In genomic region chr3:45666729-45667440, GRCh38 we compare ENCODE assay signal across 8 cellular contexts. TPM values are rescaled to one million over a fixed set of nuclear protein-coding genes. Genes with fewer than 3 reads are reported as not detected.
DNase-seq lines count a peak whose midpoint lies in the region; ATAC-seq and TF ChIP-seq lines count a peak whose summit lies in the region.

No MANE protein-coding gene starts in this region.

- H3K4me1 Mint-ChIP-seq in activated CD4-positive, alpha-beta T cell treated with anti-CD3 and anti-CD28 coated beads for 36 hours: peaks cover 54% of the 10 kb centered on the region
- H3K4me1 Mint-ChIP-seq in activated CD4-positive, alpha-beta T cell treated with anti-CD3 and anti-CD28 coated beads, Interleukin-2, amount 10 ng/mL, durations not matched to agents 7 days and 5 days: peaks cover 48% of the 10 kb centered on the region
- peaks cover 48% of the 10 kb centered on the region for H3K4me1 Mint-ChIP-seq in activated naive CD8-positive, alpha-beta T cell (ENCODE audit: low read depth)

- no peak for ATAC-seq in activated CD4-positive, alpha-beta T cell treated with anti-CD3 and anti-CD28 coated beads for 36 hours
- peak; percentile 25 to 67 (median 56) for ATAC-seq in heart left ventricle

- POLR2A ChIA-PET in activated CD4-positive, alpha-beta T cell treated with anti-CD3 and anti-CD28 coated beads for 36 hours (lab: Charles Lee): interaction anchor here (1.0 to 1.2 kb wide), 3 partner anchors 7 to 158 kb away, joined by 3 to 4 read pairs (median 3); no protein-coding TSS in a partner anchor
- POLR2A ChIA-PET in activated CD4-positive, alpha-beta T cell treated with anti-CD3 and anti-CD28 coated beads, Interleukin-2, amount 10 ng/mL, durations not matched to agents 7 days and 5 days (lab: Charles Lee): interaction anchor here (0.9 kb wide), 1 partner anchor 23 kb away, joined by 3 read pairs; no protein-coding TSS in a partner anchor

- no peaks in the 10 kb centered on the region for H3K9me3 Mint-ChIP-seq in activated CD4-positive, alpha-beta T cell treated with anti-CD3 and anti-CD28 coated beads for 36 hours (ENCODE audit: low read depth)
- no peaks in the 10 kb centered on the region for H3K9me3 Mint-ChIP-seq in activated CD4-positive, alpha-beta T cell treated with anti-CD3 and anti-CD28 coated beads, Interleukin-2, amount 10 ng/mL, durations not matched to agents 7 days and 5 days
- no peaks in the 10 kb centered on the region for H3K9me3 Mint-ChIP-seq in activated naive CD8-positive, alpha-beta T cell (ENCODE audit: low read depth)

- no peak for TF ChIP-seq POLR2A in heart left ventricle (IDR thresholded peaks at IDR 0.05)

- no peak overlapping the region for H3K4me3 Mint-ChIP-seq in activated CD4-positive, alpha-beta T cell treated with anti-CD3 and anti-CD28 coated beads for 36 hours
- no peak overlapping the region for H3K4me3 Mint-ChIP-seq in activated CD4-positive, alpha-beta T cell treated with anti-CD3 and anti-CD28 coated beads, Interleukin-2, amount 10 ng/mL, durations not matched to agents 7 days and 5 days
- peak overlapping the region; percentile 32 for H3K4me3 Mint-ChIP-seq in activated naive CD8-positive, alpha-beta T cell

- no peaks in the 10 kb centered on the region for H3K9me3 ChIP-seq in heart left ventricle

- DNase-seq in activated CD4-positive, alpha-beta T cell treated with anti-CD3 and anti-CD28 coated beads for 36 hours: peak; percentile 36
- DNase-seq in activated CD4-positive, alpha-beta T cell treated with anti-CD3 and anti-CD28 coated beads, Interleukin-2, amount 10 ng/mL, durations not matched to agents 7 days and 5 days: no peak
- peak; percentile 68 to 87 (median 76) for DNase-seq in heart left ventricle
- DNase-seq in stromal cell of bone marrow (ENCODE audit: low read depth): peak; percentile 63
- no peak for DNase-seq in stimulated activated naive CD4-positive, alpha-beta T cell treated with Interleukin-2 at 50 U/mL for 16 hours (lab: John Stamatoyannopoulos, UW)
- DNase-seq in LoVo (ENCODE audit: low spot score): no peak
- DNase-seq in NCI-H187 treated with DMSO at 0.1 percent for 48 hours (lab: John Stamatoyannopoulos, UW): no peak

- H3K27ac ChIP-seq in heart left ventricle: peak overlapping the region in 10 of 12 donors; percentile 15 to 74 (median 41)

- no peaks in the 10 kb centered on the region for H3K27me3 Mint-ChIP-seq in activated CD4-positive, alpha-beta T cell treated with anti-CD3 and anti-CD28 coated beads for 36 hours
- H3K27me3 Mint-ChIP-seq in activated CD4-positive, alpha-beta T cell treated with anti-CD3 and anti-CD28 coated beads, Interleukin-2, amount 10 ng/mL, durations not matched to agents 7 days and 5 days: no peaks in the 10 kb centered on the region
- no peaks in the 10 kb centered on the region for H3K27me3 Mint-ChIP-seq in activated naive CD8-positive, alpha-beta T cell

- peaks cover 0 to 75% (median 52%) of the 10 kb centered on the region in 12 donors for H3K4me1 ChIP-seq in heart left ventricle

- intact Hi-C loops in activated CD4-positive, alpha-beta T cell treated with anti-CD3 and anti-CD28 coated beads for 36 hours (cut with DNase I, micrococcal nuclease): loop anchor here (5.0 kb wide), 2 partner anchors 250 to 560 kb away; no protein-coding TSS in a partner anchor
- intact Hi-C loops in heart left ventricle (cut with DNase I): loop anchor here in 3 of 10 donors (10.0 kb wide), 2 partner anchors 622 to 632 kb away; no protein-coding TSS in a partner anchor

- H3K27ac Mint-ChIP-seq in activated CD4-positive, alpha-beta T cell treated with anti-CD3 and anti-CD28 coated beads for 36 hours: peak overlapping the region; percentile 79
- no peak overlapping the region for H3K27ac Mint-ChIP-seq in activated CD4-positive, alpha-beta T cell treated with anti-CD3 and anti-CD28 coated beads, Interleukin-2, amount 10 ng/mL, durations not matched to agents 7 days and 5 days
- no peak overlapping the region for H3K27ac Mint-ChIP-seq in activated naive CD8-positive, alpha-beta T cell

- CTCF ChIA-PET in activated CD4-positive, alpha-beta T cell treated with anti-CD3 and anti-CD28 coated beads for 36 hours (lab: Charles Lee): interaction anchor here (0.6 to 4.6 kb wide), 13 partner anchors 10 to 1860 kb away, joined by 3 to 24 read pairs (median 4); partner anchors contain the start of genes LIMD1 and SACM1L
- CTCF ChIA-PET in activated CD4-positive, alpha-beta T cell treated with anti-CD3 and anti-CD28 coated beads, Interleukin-2, amount 10 ng/mL, durations not matched to agents 7 days and 5 days (lab: Charles Lee): interaction anchor here (0.5 to 2.7 kb wide), 10 partner anchors 11 to 627 kb away, joined by 3 to 14 read pairs (median 4); partner anchors contain the start of genes LIMD1 and SACM1L

- H3K27me3 ChIP-seq in heart left ventricle: no peaks in the 10 kb centered on the region

- H3K36me3 Mint-ChIP-seq in activated CD4-positive, alpha-beta T cell treated with anti-CD3 and anti-CD28 coated beads for 36 hours (ENCODE audit: low read depth): peaks cover 30% of the 10 kb centered on the region
- peaks cover 43% of the 10 kb centered on the region for H3K36me3 Mint-ChIP-seq in activated CD4-positive, alpha-beta T cell treated with anti-CD3 and anti-CD28 coated beads, Interleukin-2, amount 10 ng/mL, durations not matched to agents 7 days and 5 days (ENCODE audit: low read depth)
- H3K36me3 Mint-ChIP-seq in activated naive CD8-positive, alpha-beta T cell: peaks cover 14% of the 10 kb centered on the region

- no peak overlapping the region for H3K4me3 ChIP-seq in heart left ventricle

- peaks cover 0 to 49% (median 23%) of the 10 kb centered on the region in 9 donors for H3K36me3 ChIP-seq in heart left ventricle

- 30 to 45% (median 37%) methylated on average over 7 to 9 of the region's 9 CpGs for WGBS in heart left ventricle, 4 donors

- no peak for TF ChIP-seq CTCF in heart left ventricle (IDR thresholded peaks at IDR 0.05)

RNA-seq across cellular contexts. Expression of gene SACM1L, which starts 22.3 kb away (rescaled TPM):
- 10 to 100 TPM; 34.2 to 51.8 TPM for total RNA-seq in activated CD4-positive, alpha-beta T cell treated with anti-CD3 and anti-CD28 coated beads for 36 hours
- total RNA-seq in activated CD4-positive, alpha-beta T cell treated with anti-CD3 and anti-CD28 coated beads, Interleukin-2, amount 10 ng/mL, durations not matched to agents 7 days and 5 days: 10 to 100 TPM; 57.6 to 61.3 TPM
- total RNA-seq in heart left ventricle: 10 to 100 TPM; 12.6 to 35.3 (median 22.3) TPM
- polyA plus RNA-seq in heart left ventricle: 10 to 100 TPM; 15.1 to 25.7 TPM

Comparison
In these comparisons a context has a peak if more than half of its experiments do, and no peak if none do; other contexts are left out.
1. DNase-seq: peak in activated CD4-positive, alpha-beta T cell treated with anti-CD3 and anti-CD28 coated beads for 36 hours (single experiment), heart left ventricle (5 of 5) and stromal cell of bone marrow (single experiment); none in activated CD4-positive, alpha-beta T cell treated with anti-CD3 and anti-CD28 coated beads, Interleukin-2, amount 10 ng/mL, durations not matched to agents 7 days and 5 days (single experiment), stimulated activated naive CD4-positive, alpha-beta T cell treated with Interleukin-2 at 50 U/mL for 16 hours (single experiment), LoVo (single experiment) and NCI-H187 treated with DMSO at 0.1 percent for 48 hours (single experiment).